Comparison of ENCODE assay signal across 13 cellular contexts in genomic region chr10:131609176-131609575, GRCh38.
DNase-seq lines count a peak whose midpoint lies in the region; ATAC-seq and TF ChIP-seq lines count a peak whose summit lies in the region.
"Had no signal": no experiment of that assay in that cellular context is flagged by ENCODE, and none has a peak within 500 bp of the region (broad histone marks: within the 10 kb centered on the region; RNA-seq: fewer than 3 reads in every experiment).

No MANE protein-coding gene starts in this region.

- TF ChIP-seq EP300 in upper lobe of left lung (IDR thresholded peaks at IDR 0.05): no peak

- WGBS in H9 (ENCODE audit: extremely low coverage, insufficient read length, low lambda C conversion rate): no CpG with 5 or more reads among the region's 12 CpGs
- no CpG with 5 or more reads among the region's 12 CpGs for WGBS in neuronal stem cell (ENCODE audit: extremely low coverage in 2 of 2, insufficient read length in 2 of 2, insufficient replicate concordance in 1 of 2), 2 donors
- WGBS in upper lobe of left lung, 2 donors: 72 to 79% methylated on average over 8 to 12 of the region's 12 CpGs

- no peaks in the 10 kb centered on the region for H3K27me3 ChIP-seq in H9 (ENCODE audit: insufficient read depth, low read length)
- no peaks in the 10 kb centered on the region for H3K27me3 ChIP-seq in neuronal stem cell (ENCODE audit: control insufficient read depth in 3 of 3, insufficient read depth in 3 of 3, low read depth in 1 of 3, low read length in 3 of 3)
- H3K27me3 ChIP-seq in upper lobe of left lung: no peaks in the 10 kb centered on the region
- H3K27me3 ChIP-seq in CD8-positive, alpha-beta T cell (ENCODE audit: insufficient read depth, low read length): no peaks in the 10 kb centered on the region

- DNase-seq in H9 (no peak), chondrocyte (ENCODE audit: low spot score) (peak; percentile 79), neuronal stem cell (ENCODE audit: low spot score) (no peak), upper lobe of left lung (peak in 1 of 2 donors; percentile 37), activated gamma-delta T cell (lab: John Stamatoyannopoulos, UW) (no peak)
- DNase-seq in CD8-positive, alpha-beta T cell: no peak
- DNase-seq: C1 segment of cervical spinal cord; Caco-2; CD4-positive, alpha-beta memory T cell; DMS153; DND-41; GOT3; HCEC 1CT had no signal

- no peaks in the 10 kb centered on the region for H4K20me1 ChIP-seq in H9 (ENCODE audit: control insufficient read depth, insufficient read depth, insufficient read length)

- H3K36me3 Mint-ChIP-seq in H9 (ENCODE audit: insufficient read depth in 1 of 3, low read depth in 3 of 3) (no peaks in the 10 kb centered on the region), chondrocyte (ENCODE audit: low read depth) (no peaks in the 10 kb centered on the region)
- no peaks in the 10 kb centered on the region for H3K36me3 Mint-ChIP-seq in CD8-positive, alpha-beta T cell
- H3K36me3 Mint-ChIP-seq: CD4-positive, alpha-beta memory T cell had no signal

- H2AK5ac ChIP-seq in H9 (ENCODE audit: insufficient read length, low read length) (no peak overlapping the region), neuronal stem cell (ENCODE audit: low read depth, low read length) (no peak overlapping the region)

- H2BK15ac ChIP-seq in H9 (ENCODE audit: low read depth, low read length): no peak overlapping the region
- no peak overlapping the region for H2BK15ac ChIP-seq in neuronal stem cell (ENCODE audit: low read length)

- no peak overlapping the region for H3K56ac ChIP-seq in H9 (ENCODE audit: insufficient read length, low read depth, low read length)

- H3K79me1 ChIP-seq in H9 (ENCODE audit: insufficient read depth, low read depth, low read length, poor library complexity, severe bottlenecking) (no peaks in the 10 kb centered on the region), neuronal stem cell (ENCODE audit: low read depth, low read length) (no peaks in the 10 kb centered on the region)

- H3K9me3 Mint-ChIP-seq in H9: peaks cover 2 to 4% of the 10 kb centered on the region in 2 experiments; a peak in 3 of 5 replicates
- peaks cover 24% of the 10 kb centered on the region for H3K9me3 Mint-ChIP-seq in chondrocyte (ENCODE audit: low read depth)
- peaks cover 18% of the 10 kb centered on the region for H3K9me3 Mint-ChIP-seq in CD8-positive, alpha-beta T cell

- no peak for TF ChIP-seq POLR2A in upper lobe of left lung (IDR thresholded peaks at IDR 0.05)

- H3K9ac ChIP-seq in H9 (ENCODE audit: extremely low read depth, insufficient read length, low read length) (no peak overlapping the region), neuronal stem cell (ENCODE audit: low read depth, low read length, poor library complexity) (no peak overlapping the region)

- H3K18ac ChIP-seq in H9 (ENCODE audit: insufficient read length, low read depth, low read length) (no peak overlapping the region), neuronal stem cell (ENCODE audit: low read length) (no peak overlapping the region)

- H3K27me3 Mint-ChIP-seq in H9 (ENCODE audit: low read depth): peaks cover 5% of the 10 kb centered on the region; the same call in 1 of the 2 replicates
- H3K27me3 Mint-ChIP-seq in chondrocyte (ENCODE audit: low read depth): no peaks in the 10 kb centered on the region
- H3K27me3 Mint-ChIP-seq in CD8-positive, alpha-beta T cell (ENCODE audit: low read depth): peaks cover 7% of the 10 kb centered on the region

- H3K27ac ChIP-seq in H9 (ENCODE audit: insufficient read length, low read depth, low read length) (no peak overlapping the region), neuronal stem cell (replicated peaks; ENCODE audit: low read length) (no peak overlapping the region), upper lobe of left lung (no peak overlapping the region)
- no peak overlapping the region for H3K27ac ChIP-seq in CD8-positive, alpha-beta T cell (ENCODE audit: low read depth, low read length)

- H2BK12ac ChIP-seq in H9 (ENCODE audit: insufficient read length, low read depth, low read length) (no peak overlapping the region), neuronal stem cell (ENCODE audit: low read length) (no peak overlapping the region)

- TF ChIP-seq CTCF in H9 (conservative IDR thresholded peaks at IDR 0.05) (no peak), chondrocyte (IDR thresholded peaks at IDR 0.05) (no peak), upper lobe of left lung (IDR thresholded peaks at IDR 0.05) (no peak)
- TF ChIP-seq CTCF in CD8-positive, alpha-beta T cell (IDR thresholded peaks at IDR 0.05): no peak

- H3K4me1 ChIP-seq in H9 (ENCODE audit: insufficient read depth, low read length) (no peaks in the 10 kb centered on the region), neuronal stem cell (ENCODE audit: control insufficient read depth in 2 of 2, insufficient read depth in 1 of 2, low read depth in 1 of 2, low read length in 2 of 2) (no peaks in the 10 kb centered on the region), upper lobe of left lung (no peaks in the 10 kb centered on the region)
- H3K4me1 ChIP-seq in CD8-positive, alpha-beta T cell (ENCODE audit: insufficient read depth, low read length): no peaks in the 10 kb centered on the region
- H3K4me1 ChIP-seq: Caco-2 had no signal

- H3K4me2 ChIP-seq in H9 (ENCODE audit: insufficient read depth, insufficient read length, low read length) (no peak overlapping the region), neuronal stem cell (ENCODE audit: insufficient read depth, low read length, poor library complexity, severe bottlenecking) (no peak overlapping the region)

- H4K91ac ChIP-seq in H9 (ENCODE audit: insufficient read length, low read depth, low read length) (no peak overlapping the region), neuronal stem cell (ENCODE audit: low read depth, low read length, poor library complexity) (no peak overlapping the region)

- H3K14ac ChIP-seq in H9 (ENCODE audit: insufficient read depth, low read length) (peak overlapping the region; percentile 65; the same call in 1 of the 2 replicates), neuronal stem cell (ENCODE audit: low read length) (peak overlapping the region; percentile 56)

- ATAC-seq in upper lobe of left lung (ENCODE audit: low FRiP score in 2 of 2): peak; percentile 22 to 24
- no peak for ATAC-seq in CD8-positive, alpha-beta T cell

- no peak overlapping the region for H3T11ph ChIP-seq in H9 (ENCODE audit: low read length)

- no peak overlapping the region for H2BK120ac ChIP-seq in H9 (ENCODE audit: low read depth, low read length, poor library complexity, severe bottlenecking)
- H2BK120ac ChIP-seq in neuronal stem cell (ENCODE audit: low read depth, low read length): no peak overlapping the region

- no peaks in the 10 kb centered on the region for H3K79me2 ChIP-seq in H9 (ENCODE audit: insufficient read depth, low read length)

- H3K4ac ChIP-seq in H9 (ENCODE audit: low read depth, low read length) (no peak overlapping the region), neuronal stem cell (ENCODE audit: low read length) (no peak overlapping the region)

- H3K23ac ChIP-seq in H9 (ENCODE audit: insufficient read length, low read depth, low read length) (no peak overlapping the region), neuronal stem cell (ENCODE audit: low read depth, low read length, poor library complexity) (no peak overlapping the region)

- H3K9me3 ChIP-seq in H9 (ENCODE audit: control insufficient read depth, low read depth, low read length) (no peaks in the 10 kb centered on the region), neuronal stem cell (replicated peaks in 1 of 2; ENCODE audit: control insufficient read depth in 2 of 2, insufficient read depth in 1 of 2, low read depth in 1 of 2, low read length in 2 of 2) (peaks cover 0 to 2% of the 10 kb centered on the region in 2 donors), upper lobe of left lung (peaks cover 0 to 10% (median 5%) of the 10 kb centered on the region in 4 donors)
- no peaks in the 10 kb centered on the region for H3K9me3 ChIP-seq in CD8-positive, alpha-beta T cell (ENCODE audit: low read length)
- H3K9me3 ChIP-seq: Caco-2 had no signal

- intact Hi-C loops in CD8-positive, alpha-beta T cell (cut with DNase I, micrococcal nuclease): no loop called here

- H2AFZ ChIP-seq in H9 (ENCODE audit: low read length) (no peak overlapping the region), neuronal stem cell (ENCODE audit: low read length) (no peak overlapping the region)

- CTCF ChIA-PET in CD8-positive, alpha-beta T cell (lab: Charles Lee): no interaction called here

- H3K27ac Mint-ChIP-seq in H9: no peak overlapping the region
- no peak overlapping the region for H3K27ac Mint-ChIP-seq in chondrocyte (ENCODE audit: unreplicated experiment)
- no peak overlapping the region for H3K27ac Mint-ChIP-seq in CD8-positive, alpha-beta T cell
- H3K27ac Mint-ChIP-seq: CD4-positive, alpha-beta memory T cell had no signal

- H4K8ac ChIP-seq in H9 (replicated peaks; ENCODE audit: insufficient read length, low read depth, low read length) (no peak overlapping the region), neuronal stem cell (ENCODE audit: low read depth, low read length) (no peak overlapping the region)

- no peaks in the 10 kb centered on the region for H3K23me2 ChIP-seq in H9 (ENCODE audit: insufficient read length, low read depth, low read length, poor library complexity, severe bottlenecking)

- no peaks in the 10 kb centered on the region for H3K36me3 ChIP-seq in neuronal stem cell (replicated peaks in 1 of 2; ENCODE audit: control insufficient read depth in 2 of 2, insufficient read depth in 2 of 2, low read length in 2 of 2)
- no peaks in the 10 kb centered on the region for H3K36me3 ChIP-seq in upper lobe of left lung
- no peaks in the 10 kb centered on the region for H3K36me3 ChIP-seq in CD8-positive, alpha-beta T cell (ENCODE audit: insufficient read depth, low read length)

- H4K5ac ChIP-seq in H9 (ENCODE audit: insufficient read length, low read depth, low read length): no peak overlapping the region

- H3K4me3 ChIP-seq in neuronal stem cell (ENCODE audit: low read length in 2 of 2) (no peak overlapping the region), upper lobe of left lung (no peak overlapping the region)
- H3K4me3 ChIP-seq in CD8-positive, alpha-beta T cell (ENCODE audit: low read depth, low read length): no peak overlapping the region

- no peak overlapping the region for H3K4me3 Mint-ChIP-seq in H9
- no peak overlapping the region for H3K4me3 Mint-ChIP-seq in chondrocyte (ENCODE audit: unreplicated experiment)
- H3K4me3 Mint-ChIP-seq in CD8-positive, alpha-beta T cell: no peak overlapping the region
- H3K4me3 Mint-ChIP-seq: CD4-positive, alpha-beta memory T cell had no signal

- no peaks in the 10 kb centered on the region for H3K4me1 Mint-ChIP-seq in H9
- no peaks in the 10 kb centered on the region for H3K4me1 Mint-ChIP-seq in chondrocyte (ENCODE audit: low read depth)
- no peaks in the 10 kb centered on the region for H3K4me1 Mint-ChIP-seq in CD8-positive, alpha-beta T cell (ENCODE audit: low read depth)
- H3K4me1 Mint-ChIP-seq: CD4-positive, alpha-beta memory T cell had no signal

- no peak overlapping the region for H2BK20ac ChIP-seq in H9 (ENCODE audit: low read depth, low read length, poor library complexity, severe bottlenecking)

- H2BK5ac ChIP-seq in H9 (ENCODE audit: insufficient read length, low read length): no peak overlapping the region
- no peak overlapping the region for H2BK5ac ChIP-seq in neuronal stem cell (ENCODE audit: low read length)

- POLR2A ChIA-PET in CD8-positive, alpha-beta T cell (lab: Charles Lee): no interaction called here
